ENCODE assay signal across 24 cellular contexts in genomic region chr22:27626675-27627443, GRCh38.
"Had no signal": no experiment of that assay in that cellular context is flagged by ENCODE, and none has a peak within 500 bp of the region (broad histone marks: within the 10 kb centered on the region; RNA-seq: fewer than 3 reads in every experiment).

No MANE protein-coding gene starts in this region.

- H3K27me3 Mint-ChIP-seq: activated naive CD4-positive, alpha-beta T cell treated with anti-CD3 and anti-CD28 coated beads, Interleukin-2, amount 10 ng/mL, durations not matched to agents 7 days and 5 days; central memory CD8-positive, alpha-beta T cell had no signal

- H3K9me3 ChIP-seq: heart right ventricle, mucosa of descending colon, tibial artery, vagina had no signal

- H3K27me3 ChIP-seq: brain microvascular endothelial cell, tibial artery, vagina had no signal

- ATAC-seq: activated naive CD8-positive, alpha-beta T cell treated with anti-CD3 and anti-CD28 coated beads, Interleukin-2, amount 50 U/mL, for 24 hours; esophagus mucosa; heart right ventricle; left ventricle myocardium superior; mucosa of descending colon; naive thymus-derived CD8-positive, alpha-beta T cell; stimulated activated naive CD8-positive, alpha-beta T cell treated with anti-CD3 and anti-CD28 coated beads, Interleukin-15, Interleukin-2, amounts not matched to agents 100 U/mL and 50 U/mL, for 24 hours had no signal

- H3K4me1 ChIP-seq: heart right ventricle, tibial artery, vagina had no signal

- H3K27ac ChIP-seq: brain microvascular endothelial cell, heart right ventricle, tibial artery, vagina had no signal

- H3K4me1 Mint-ChIP-seq: activated naive CD4-positive, alpha-beta T cell treated with anti-CD3 and anti-CD28 coated beads, Interleukin-2, amount 10 ng/mL, durations not matched to agents 7 days and 5 days; activated naive CD8-positive, alpha-beta T cell treated with anti-CD3 and anti-CD28 coated beads, Interleukin-2, amount 50 U/mL, for 24 hours; central memory CD8-positive, alpha-beta T cell; immature natural killer cell; memory B cell; naive thymus-derived CD8-positive, alpha-beta T cell had no signal

- H3K27ac Mint-ChIP-seq: activated naive CD4-positive, alpha-beta T cell treated with anti-CD3 and anti-CD28 coated beads, Interleukin-2, amount 10 ng/mL, durations not matched to agents 7 days and 5 days; activated naive CD8-positive, alpha-beta T cell treated with anti-CD3 and anti-CD28 coated beads, Interleukin-2, amount 50 U/mL, for 24 hours; immature natural killer cell; memory B cell; naive thymus-derived CD8-positive, alpha-beta T cell; T-helper 1 cell treated with Interleukin-12 subunit alpha and Interleukin-12 subunit beta and Interleukin-4 antibody, amounts not matched to agents 30 μg/mL and 1 μg/mL, for 36 hours had no signal

- H3K9me3 Mint-ChIP-seq: central memory CD8-positive, alpha-beta T cell; immature natural killer cell; naive thymus-derived CD8-positive, alpha-beta T cell; T-helper 1 cell treated with Interleukin-12 subunit alpha and Interleukin-12 subunit beta and Interleukin-4 antibody, amounts not matched to agents 30 μg/mL and 1 μg/mL, for 36 hours had no signal

- H3K36me3 Mint-ChIP-seq: activated naive CD4-positive, alpha-beta T cell treated with anti-CD3 and anti-CD28 coated beads, Interleukin-2, amount 10 ng/mL, durations not matched to agents 7 days and 5 days; immature natural killer cell; memory B cell; naive thymus-derived CD8-positive, alpha-beta T cell had no signal

- H3K36me3 ChIP-seq: brain microvascular endothelial cell, heart right ventricle, tibial artery, vagina had no signal

- H3K4me3 ChIP-seq: heart right ventricle, mucosa of descending colon, tibial artery, vagina had no signal

- DNase-seq: activated CD4-positive, alpha-beta T cell treated with anti-CD3 and anti-CD28 coated beads, Interleukin-2, amount 50 U/mL, for 1 hour; activated CD4-positive, CD25-positive, alpha-beta regulatory T cell treated with anti-CD3 and anti-CD28 coated beads, Interleukin-2, amount 50 U/mL, for 72 hours; activated CD8-positive, alpha-beta memory T cell treated with anti-CD3 and anti-CD28 coated beads for 24 hours; activated CD8-positive, alpha-beta memory T cell treated with anti-CD3 and anti-CD28 coated beads, Interleukin-2, amount 50 U/mL, for 48 hours; activated effector memory CD4-positive, alpha-beta T cell treated with Interleukin-2 at 50 U/mL for 16 hours; activated naive CD4-positive, alpha-beta T cell treated with anti-CD3 and anti-CD28 coated beads, Interleukin-2, amount 10 ng/mL, durations not matched to agents 7 days and 5 days; activated naive CD8-positive, alpha-beta T cell treated with anti-CD3 and anti-CD28 coated beads, Interleukin-2, amount 50 U/mL, for 24 hours; activated T-cell treated with anti-CD3 and anti-CD28 coated beads, Interleukin-2, amount 50 U/mL, for 48 hours; aorta; brain microvascular endothelial cell; effector CD4-positive, alpha-beta T cell; heart right ventricle; immature natural killer cell; left ventricle myocardium superior; mucosa of descending colon; naive thymus-derived CD8-positive, alpha-beta T cell; stimulated activated naive CD8-positive, alpha-beta T cell treated with anti-CD3 and anti-CD28 coated beads, Interleukin-15, Interleukin-2, amounts not matched to agents 100 U/mL and 50 U/mL, for 24 hours; substantia nigra; tibial artery had no signal

- H3K4me3 Mint-ChIP-seq: activated naive CD4-positive, alpha-beta T cell treated with anti-CD3 and anti-CD28 coated beads, Interleukin-2, amount 10 ng/mL, durations not matched to agents 7 days and 5 days; activated naive CD8-positive, alpha-beta T cell treated with anti-CD3 and anti-CD28 coated beads, Interleukin-2, amount 50 U/mL, for 24 hours; central memory CD8-positive, alpha-beta T cell; immature natural killer cell; memory B cell; naive thymus-derived CD8-positive, alpha-beta T cell; T-helper 1 cell treated with Interleukin-12 subunit alpha and Interleukin-12 subunit beta and Interleukin-4 antibody, amounts not matched to agents 30 μg/mL and 1 μg/mL, for 36 hours had no signal
